27 cellular contexts compared by ENCODE assay signal in genomic region chr9:30235068-30235467, GRCh38.
"Had no signal": no experiment of that assay in that cellular context is flagged by ENCODE, and none has a peak within 500 bp of the region (broad histone marks: within the 10 kb centered on the region; RNA-seq: fewer than 3 reads in every experiment).

No MANE protein-coding gene starts in this region.

- H3K27ac ChIP-seq: dorsolateral prefrontal cortex, epithelial cell of prostate, gastroesophageal sphincter, ovary, psoas muscle, sigmoid colon, stomach, thyroid gland had no signal

- H3K27ac Mint-ChIP-seq: nephron; stimulated activated effector memory CD8-positive, alpha-beta T cell treated with anti-CD3 and anti-CD28 coated beads, Interleukin-12 subunit alpha, Interleukin-12 subunit beta, amount 100 ng/mL, for 72 hours had no signal

- H3K27me3 Mint-ChIP-seq: naive thymus-derived CD4-positive, alpha-beta T cell had no signal

- H3K4me1 Mint-ChIP-seq: naive thymus-derived CD4-positive, alpha-beta T cell; nephron; stimulated activated effector memory CD8-positive, alpha-beta T cell treated with anti-CD3 and anti-CD28 coated beads, Interleukin-12 subunit alpha, Interleukin-12 subunit beta, amount 100 ng/mL, for 72 hours had no signal

- H3K4me3 ChIP-seq: dorsolateral prefrontal cortex, gastroesophageal sphincter, lung, ovary, psoas muscle, sigmoid colon, stomach, thyroid gland had no signal

- H3K27me3 ChIP-seq: dorsolateral prefrontal cortex, gastroesophageal sphincter, ovary, sigmoid colon, stomach, thyroid gland had no signal

- H3K9me3 Mint-ChIP-seq: nephron had no signal

- H3K36me3 Mint-ChIP-seq: naive thymus-derived CD4-positive, alpha-beta T cell; stimulated activated effector memory CD8-positive, alpha-beta T cell treated with anti-CD3 and anti-CD28 coated beads, Interleukin-12 subunit alpha, Interleukin-12 subunit beta, amount 100 ng/mL, for 72 hours had no signal

- H3K9me3 ChIP-seq: gastroesophageal sphincter, ovary, psoas muscle, sigmoid colon, stomach, thyroid gland had no signal

- FAIRE-seq: colon, kidney had no signal

- H3K4me3 Mint-ChIP-seq: naive thymus-derived CD4-positive, alpha-beta T cell; nephron; stimulated activated effector memory CD8-positive, alpha-beta T cell treated with anti-CD3 and anti-CD28 coated beads, Interleukin-12 subunit alpha, Interleukin-12 subunit beta, amount 100 ng/mL, for 72 hours had no signal

- H3K36me3 ChIP-seq: gastroesophageal sphincter, ovary, sigmoid colon, stomach, thyroid gland had no signal

- H3K4me1 ChIP-seq: gastroesophageal sphincter, psoas muscle, sigmoid colon, stomach, thyroid gland had no signal

- ATAC-seq: esophagus mucosa; gastroesophageal sphincter; left lobe of liver; naive thymus-derived CD4-positive, alpha-beta T cell; psoas muscle; right cardiac atrium; stimulated activated effector memory CD8-positive, alpha-beta T cell treated with anti-CD3 and anti-CD28 coated beads, Interleukin-12 subunit alpha, Interleukin-12 subunit beta, amount 100 ng/mL, for 72 hours had no signal

- DNase-seq: dorsolateral prefrontal cortex; effector CD4-positive, alpha-beta T cell; foreskin fibroblast; kidney; mesenchymal stem cell; midbrain; naive thymus-derived CD4-positive, alpha-beta T cell; occipital lobe; ovary; posterior cingulate gyrus; psoas muscle; right cardiac atrium; sigmoid colon; stimulated activated CD4-positive, alpha-beta T cell treated with anti-CD3 and anti-CD28 coated beads, Interleukin-2, amount 100 ng/mL, for 24 hours; stimulated activated CD4-positive, alpha-beta T cell treated with anti-CD3 and anti-CD28 coated beads, Interleukin-4, amount 100 ng/mL, for 24 hours; stimulated activated naive CD4-positive, alpha-beta T cell treated with Interleukin-2 at 50 U/mL for 16 hours; stomach; thyroid gland; trophoblast cell had no signal
